Comparison of ENCODE assay signal across 24 cellular contexts in the genomic region with DNA sequence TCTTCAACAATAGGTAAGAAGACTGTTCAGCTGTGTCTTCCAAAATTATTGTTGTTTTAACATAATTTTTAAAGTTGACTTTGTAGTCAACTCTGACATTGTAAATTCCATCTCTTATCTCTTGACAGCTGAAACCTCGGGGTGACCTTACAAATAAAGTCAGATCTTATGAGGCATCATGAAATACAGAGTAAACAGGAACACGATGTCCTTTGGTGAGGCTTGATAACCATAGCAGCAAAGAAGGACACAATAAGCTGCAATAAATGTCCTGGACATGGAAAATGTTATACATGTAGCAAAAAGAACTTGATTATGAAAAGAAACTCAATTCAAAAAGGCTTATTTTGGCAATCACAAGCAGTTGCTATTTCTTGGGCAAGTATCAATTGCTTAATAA.
DNase-seq lines count a peak whose midpoint lies in the region; ATAC-seq, FAIRE-seq and TF ChIP-seq lines count a peak whose summit lies in the region.
"Had no signal": no experiment of that assay in that cellular context is flagged by ENCODE, and none has a peak within 500 bp of the region (broad histone marks: within the 10 kb centered on the region; RNA-seq: fewer than 3 reads in every experiment).

No MANE protein-coding gene starts in this region.

- H3K9me2 ChIP-seq in hepatocyte (replicated peaks; ENCODE audit: insufficient read depth) = no peaks in the 10 kb centered on the region

- peaks cover 2 to 3% of the 10 kb centered on the region in 2 donors for H3K9me3 Mint-ChIP-seq in natural killer cell
- no peaks in the 10 kb centered on the region for H3K9me3 Mint-ChIP-seq in neural progenitor cell
- H3K9me3 Mint-ChIP-seq: CD8-positive, alpha-beta T cell had no signal

- H3K79me2 ChIP-seq in K562 (ENCODE audit: control insufficient read depth, insufficient read depth, low read length) (no peaks in the 10 kb centered on the region), hepatocyte (no peaks in the 10 kb centered on the region), neural progenitor cell (ENCODE audit: low read depth) (no peaks in the 10 kb centered on the region)

- H3K36me3 ChIP-seq in K562 (ENCODE audit: control insufficient read depth, insufficient read depth, low read length) (no peaks in the 10 kb centered on the region), hepatocyte (replicated peaks; ENCODE audit: insufficient read depth, low read depth) (no peaks in the 10 kb centered on the region), testis (ENCODE audit: low read depth, missing control alignments) (no peaks in the 10 kb centered on the region), neural progenitor cell (no peaks in the 10 kb centered on the region)
- H3K36me3 ChIP-seq: MG63 had no signal

- ATAC-seq in K562 (no peak), natural killer cell (no peak), GM18861 (IDR thresholded peaks at IDR 0.05; ENCODE audit: unreplicated experiment) (no peak)
- ATAC-seq: CD8-positive, alpha-beta T cell had no signal

- H3K27me3 ChIP-seq in K562 (ENCODE audit: control insufficient read depth in 2 of 2, insufficient read depth in 2 of 2, low read length in 2 of 2) (no peaks in the 10 kb centered on the region), hepatocyte (no peaks in the 10 kb centered on the region), testis (no peaks in the 10 kb centered on the region), neural progenitor cell (no peaks in the 10 kb centered on the region)
- H3K27me3 ChIP-seq: MG63 had no signal

- TF ChIP-seq POLR2A in K562 (conservative IDR thresholded peaks at IDR 0.05) = no peak
- no peak for TF ChIP-seq POLR2A in testis (IDR thresholded peaks at IDR 0.05)

- no peak for FAIRE-seq in K562 (lab: Jason Lieb, UNC)

- H3K27me3 Mint-ChIP-seq in natural killer cell (ENCODE audit: low read depth in 2 of 2) (no peaks in the 10 kb centered on the region), neural progenitor cell (ENCODE audit: insufficient read depth, low read depth) (peaks cover 3% of the 10 kb centered on the region)
- H3K27me3 Mint-ChIP-seq: IgD-negative memory B cell had no signal

- no peaks in the 10 kb centered on the region for H3K4me1 Mint-ChIP-seq in natural killer cell
- no peaks in the 10 kb centered on the region for H3K4me1 Mint-ChIP-seq in neural progenitor cell
- H3K4me1 Mint-ChIP-seq: B cell, IgD-negative memory B cell had no signal

- H2AFZ ChIP-seq in K562 (ENCODE audit: low read depth, low read length) = no peak overlapping the region
- no peak overlapping the region for H2AFZ ChIP-seq in hepatocyte
- H2AFZ ChIP-seq in neural progenitor cell (replicated peaks) = no peak overlapping the region
- H2AFZ ChIP-seq: GM23248 had no signal

- H4K20me1 ChIP-seq in K562 (replicated peaks; ENCODE audit: control insufficient read depth, insufficient read depth, low read length) (no peaks in the 10 kb centered on the region), hepatocyte (ENCODE audit: insufficient read depth, poor library complexity, severe bottlenecking) (no peaks in the 10 kb centered on the region), neural progenitor cell (ENCODE audit: low read depth) (no peaks in the 10 kb centered on the region)

- no TSS peak for BruUV-seq in K562 (replicated peaks; lab: Mats Ljungman, UMichigan)

- H3K4me3 ChIP-seq in K562 = no peak overlapping the region
- no peak overlapping the region for H3K4me3 ChIP-seq in hepatocyte
- H3K4me3 ChIP-seq in testis = no peak overlapping the region
- H3K4me3 ChIP-seq in neural progenitor cell = no peak overlapping the region
- H3K4me3 ChIP-seq: GM23248, MG63 had no signal

- H3K27ac Mint-ChIP-seq in natural killer cell = no peak overlapping the region
- H3K27ac Mint-ChIP-seq in neural progenitor cell = no peak overlapping the region
- H3K27ac Mint-ChIP-seq: B cell; CD8-positive, alpha-beta T cell; IgD-negative memory B cell had no signal

- H3K27ac ChIP-seq in K562 (ENCODE audit: extremely low read depth, low read depth, low read length) (no peak overlapping the region), hepatocyte (peak overlapping the region; percentile 12), testis (no peak overlapping the region), neural progenitor cell (no peak overlapping the region)
- H3K27ac ChIP-seq: C4-2B, GM23248, HL-60 had no signal

- H3K4me2 ChIP-seq in K562 (ENCODE audit: insufficient read depth, low read length) = no peak overlapping the region
- no peak overlapping the region for H3K4me2 ChIP-seq in hepatocyte
- H3K4me2 ChIP-seq in neural progenitor cell = no peak overlapping the region

- POLR2A ChIA-PET in K562 (lab: Yijun Ruan, JAX) = no interaction called here

- TF ChIP-seq CTCF in K562 (IDR thresholded peaks at IDR 0.05 in 2 of 3, conservative IDR thresholded peaks at IDR 0.05 in 1 of 3; ENCODE audit: insufficient read depth in 2 of 3, low read depth in 1 of 3, low read length in 3 of 3) (no peak), hepatocyte (IDR thresholded peaks at IDR 0.05; ENCODE audit: poor library complexity) (no peak), testis (IDR thresholded peaks at IDR 0.05) (no peak), natural killer cell (IDR thresholded peaks at IDR 0.05) (no peak), neural progenitor cell (IDR thresholded peaks at IDR 0.05) (no peak)

- no peak overlapping the region for H3K4me3 Mint-ChIP-seq in natural killer cell
- H3K4me3 Mint-ChIP-seq in neural progenitor cell = no peak overlapping the region
- H3K4me3 Mint-ChIP-seq: B cell; CD8-positive, alpha-beta T cell; IgD-negative memory B cell had no signal

- TF ChIP-seq EP300 in K562 (IDR thresholded peaks at IDR 0.05; ENCODE audit: low read length) = no peak

- H3K9ac ChIP-seq in K562 (ENCODE audit: insufficient read depth in 1 of 2, low read depth in 2 of 2, low read length in 2 of 2) (no peak overlapping the region), neural progenitor cell (no peak overlapping the region)
- H3K9ac ChIP-seq: GM23248 had no signal

- no peaks in the 10 kb centered on the region for H3K9me3 ChIP-seq in K562 (replicated peaks; ENCODE audit: control insufficient read depth, insufficient read depth, low read depth, low read length)
- no peaks in the 10 kb centered on the region for H3K9me3 ChIP-seq in hepatocyte (ENCODE audit: low read depth)
- H3K9me3 ChIP-seq in testis = no peaks in the 10 kb centered on the region
- no peaks in the 10 kb centered on the region for H3K9me3 ChIP-seq in neural progenitor cell (ENCODE audit: low read depth)
- H3K9me3 ChIP-seq: Caco-2, MG63 had no signal

- CTCF ChIA-PET in K562 (lab: Yijun Ruan, JAX; ENCODE audit: low intra/inter-chr PET ratio) = no interaction called here

- intact Hi-C loops in K562 (cut with micrococcal nuclease) (no loop called here), testis (cut with DNase I; ENCODE audit: low total_unique reads) (no loop called here), natural killer cell (cut with micrococcal nuclease) (no loop called here)

- H3K9me1 ChIP-seq in K562 (ENCODE audit: control insufficient read depth, insufficient read depth, low read length) = no peaks in the 10 kb centered on the region

- peak; percentile 64 for DNase-seq in OCI-M1 (lab: John Stamatoyannopoulos, UW)
- DNase-seq in K562 (ENCODE audit: extremely low read depth in 1 of 4, low spot score in 3 of 4) = no peak
- DNase-seq in hepatocyte (ENCODE audit: low spot score) = peak; percentile 17
- peak; percentile 54 for DNase-seq in testis
- DNase-seq in DMS79 (lab: John Stamatoyannopoulos, UW) = no peak
- DNase-seq in natural killer cell = no peak
- no peak for DNase-seq in neural progenitor cell (ENCODE audit: low spot score)
- DNase-seq: Caco-2; CD8-positive, alpha-beta T cell; DMS79 treated with DMSO at 0.1 percent for 48 hours; GM23248; H7; MG63; NCI-H1105 treated with DMSO at 0.1 percent for 48 hours; NCI-H146; NCI-H2029; NCI-H526 treated with DMSO at 0.1 percent for 48 hours; RPMI8226; SHP77 had no signal

- H3F3A ChIP-seq in neural progenitor cell (ENCODE audit: low read depth) = no peaks in the 10 kb centered on the region

- 7% methylated on average over 2 of the region's 2 CpGs for WGBS in K562 (ENCODE audit: insufficient coverage, low coverage, missing lambda C conversion rate)
- WGBS in hepatocyte (ENCODE audit: low lambda C conversion rate, missing lambda C conversion rate) = 21% methylated on average over 2 of the region's 2 CpGs
- WGBS in testis, 2 donors = 18 to 30% methylated on average over 2 of the region's 2 CpGs

- H3K4me1 ChIP-seq in K562 (replicated peaks in 1 of 2; ENCODE audit: control insufficient read depth in 2 of 2, insufficient read depth in 2 of 2, low read length in 2 of 2) = no peaks in the 10 kb centered on the region
- no peaks in the 10 kb centered on the region for H3K4me1 ChIP-seq in hepatocyte (ENCODE audit: insufficient read depth)
- H3K4me1 ChIP-seq in testis = peaks cover 6% of the 10 kb centered on the region
- H3K4me1 ChIP-seq in neural progenitor cell = no peaks in the 10 kb centered on the region
- H3K4me1 ChIP-seq: Caco-2 had no signal

- no peak for TF ChIP-seq RAD21 in K562 (CRISPR knock-in tag; conservative IDR thresholded peaks at IDR 0.05 in 1 of 2, IDR thresholded peaks at IDR 0.05 in 1 of 2)

- H3K36me3 Mint-ChIP-seq in natural killer cell = no peaks in the 10 kb centered on the region
- no peaks in the 10 kb centered on the region for H3K36me3 Mint-ChIP-seq in neural progenitor cell
- H3K36me3 Mint-ChIP-seq: CD8-positive, alpha-beta T cell; IgD-negative memory B cell had no signal

- in situ Hi-C loops in K562 (cut with MboI) = no loop called here

TF ChIP-seq in K562, 482 proteins besides CTCF, POLR2A, EP300 and RAD21:
- TF ChIP-seq ZKSCAN3 (CRISPR knock-in tag; IDR thresholded peaks at IDR 0.05) (no peak), MEIS2 (IDR thresholded peaks at IDR 0.05; ENCODE audit: partially characterized antibody) (peak; percentile 15), ZNF134 (CRISPR knock-in tag; conservative IDR thresholded peaks at IDR 0.05) (no peak), POLR3A (IDR thresholded peaks at IDR 0.05; ENCODE audit: borderline replicate concordance, extremely low read depth, insufficient read depth, insufficient read length) (no peak), ZSCAN29 (IDR thresholded peaks at IDR 0.05) (no peak), DIDO1 (tag; IDR thresholded peaks at IDR 0.05; ENCODE audit: low read depth) (no peak)
TF ChIP-seq in K562: peak in this region for 1.

Comparison
In these comparisons a context has a peak if more than half of its experiments do, and no peak if none do; other contexts are left out.
1. DNase-seq: peak in OCI-M1 (single experiment), hepatocyte (single experiment) and testis (single experiment); none in K562 (0 of 4), DMS79 (single experiment), natural killer cell (single experiment) and neural progenitor cell (single experiment).